In the genomic region with DNA sequence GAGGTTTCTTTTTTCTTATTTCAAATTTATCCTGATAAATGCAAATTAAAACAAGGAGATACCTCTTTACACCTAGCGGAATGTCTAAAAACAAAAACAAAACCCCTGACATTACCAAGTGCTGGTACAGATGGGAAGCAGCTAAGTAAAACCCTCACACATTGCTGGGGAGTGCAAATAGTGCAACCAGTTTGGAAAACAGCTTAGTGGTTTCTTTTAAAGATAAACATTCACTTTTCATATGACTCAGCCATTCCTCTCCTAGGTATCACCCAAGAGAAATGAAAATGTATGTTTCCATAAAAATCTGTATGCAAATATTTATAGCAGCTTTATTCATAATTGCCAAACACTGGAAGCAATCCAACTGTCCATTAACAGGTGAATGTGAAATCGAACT, we compare ENCODE assay signal across 25 cellular contexts.
"Had no signal": no experiment of that assay in that cellular context is flagged by ENCODE, and none has a peak within 500 bp of the region (broad histone marks: within the 10 kb centered on the region; RNA-seq: fewer than 3 reads in every experiment).

No MANE protein-coding gene starts in this region.

- H3K27me3 Mint-ChIP-seq: progenitor cell of endocrine pancreas had no signal

- H3K4me3 ChIP-seq: gastrocnemius medialis, ovary, right lobe of liver, tibial nerve had no signal

- H3K4me3 Mint-ChIP-seq: activated B cell treated with CpG ODN at 0.5 μM for 24 hours; activated CD8-positive, alpha-beta T cell treated with anti-CD3 and anti-CD28 coated beads for 36 hours; activated T-cell treated with anti-CD3 and anti-CD28 coated beads, Interleukin-2, amount 50 U/mL, for 4 hours; activated T-helper 17 cell treated with anti-CD3 and anti-CD28 coated beads, Interleukin-2, amount 50 U/mL, for 72 hours; central memory CD8-positive, alpha-beta T cell; mesothelial cell of epicardium; naive B cell; T-helper 2 cell treated with Interferon-gamma antibody and Interleukin-4, amounts not matched to agents 5 μg/mL and 100 μg/mL, for 36 hours had no signal

- H3K36me3 ChIP-seq: gastrocnemius medialis, ovary, right lobe of liver, tibial nerve had no signal

- FAIRE-seq: colon, endometrium, keratinocyte, urothelium cell line had no signal

- DNase-seq: activated B cell treated with CpG ODN at 0.5 μM for 24 hours; activated CD4-positive, alpha-beta T cell treated with anti-CD3 and anti-CD28 coated beads, Interleukin-2, amount 50 U/mL, for 1 hour; activated CD8-positive, alpha-beta T cell treated with anti-CD3 and anti-CD28 coated beads for 36 hours; activated gamma-delta T cell treated with Interleukin-2 at 50 U/mL for 16 hours; activated naive CD4-positive, alpha-beta T cell treated with anti-CD3 and anti-CD28 coated beads, Interleukin-2, amount 50 U/mL, for 16 hours; activated T-cell treated with anti-CD3 and anti-CD28 coated beads, Interleukin-2, amount 50 U/mL, for 4 hours; effector CD8-positive, alpha-beta T cell; gastrocnemius medialis; glutamatergic neuron; left cardiac atrium; naive B cell; ovary; right lobe of liver; stimulated activated CD4-positive, alpha-beta T cell treated with anti-CD3 and anti-CD28 coated beads, Interleukin-2, amount 100 ng/mL, for 48 hours; stimulated activated naive CD4-positive, alpha-beta T cell treated with Interleukin-2 at 50 U/mL for 16 hours had no signal

- H3K27ac Mint-ChIP-seq: activated B cell treated with CpG ODN at 0.5 μM for 24 hours; activated CD8-positive, alpha-beta T cell treated with anti-CD3 and anti-CD28 coated beads for 36 hours; activated T-helper 17 cell treated with anti-CD3 and anti-CD28 coated beads, Interleukin-2, amount 50 U/mL, for 72 hours; mesothelial cell of epicardium; T-helper 2 cell treated with Interferon-gamma antibody and Interleukin-4, amounts not matched to agents 5 μg/mL and 100 μg/mL, for 36 hours had no signal

- H3K9me3 Mint-ChIP-seq: activated B cell treated with CpG ODN at 0.5 μM for 24 hours; activated CD8-positive, alpha-beta T cell treated with anti-CD3 and anti-CD28 coated beads for 36 hours; activated T-cell treated with anti-CD3 and anti-CD28 coated beads, Interleukin-2, amount 50 U/mL, for 4 hours; activated T-helper 17 cell treated with anti-CD3 and anti-CD28 coated beads, Interleukin-2, amount 50 U/mL, for 72 hours; central memory CD8-positive, alpha-beta T cell; naive B cell; T-helper 2 cell treated with Interferon-gamma antibody and Interleukin-4, amounts not matched to agents 5 μg/mL and 100 μg/mL, for 36 hours had no signal

- H3K36me3 Mint-ChIP-seq: naive B cell had no signal

- H3K27me3 ChIP-seq: gastrocnemius medialis, ovary, right lobe of liver, tibial nerve had no signal

- H3K4me1 Mint-ChIP-seq: activated B cell treated with CpG ODN at 0.5 μM for 24 hours; activated T-helper 17 cell treated with anti-CD3 and anti-CD28 coated beads, Interleukin-2, amount 50 U/mL, for 72 hours; central memory CD8-positive, alpha-beta T cell; naive B cell had no signal
